Comparison of ENCODE assay signal across 1 cellular context in the genomic region with DNA sequence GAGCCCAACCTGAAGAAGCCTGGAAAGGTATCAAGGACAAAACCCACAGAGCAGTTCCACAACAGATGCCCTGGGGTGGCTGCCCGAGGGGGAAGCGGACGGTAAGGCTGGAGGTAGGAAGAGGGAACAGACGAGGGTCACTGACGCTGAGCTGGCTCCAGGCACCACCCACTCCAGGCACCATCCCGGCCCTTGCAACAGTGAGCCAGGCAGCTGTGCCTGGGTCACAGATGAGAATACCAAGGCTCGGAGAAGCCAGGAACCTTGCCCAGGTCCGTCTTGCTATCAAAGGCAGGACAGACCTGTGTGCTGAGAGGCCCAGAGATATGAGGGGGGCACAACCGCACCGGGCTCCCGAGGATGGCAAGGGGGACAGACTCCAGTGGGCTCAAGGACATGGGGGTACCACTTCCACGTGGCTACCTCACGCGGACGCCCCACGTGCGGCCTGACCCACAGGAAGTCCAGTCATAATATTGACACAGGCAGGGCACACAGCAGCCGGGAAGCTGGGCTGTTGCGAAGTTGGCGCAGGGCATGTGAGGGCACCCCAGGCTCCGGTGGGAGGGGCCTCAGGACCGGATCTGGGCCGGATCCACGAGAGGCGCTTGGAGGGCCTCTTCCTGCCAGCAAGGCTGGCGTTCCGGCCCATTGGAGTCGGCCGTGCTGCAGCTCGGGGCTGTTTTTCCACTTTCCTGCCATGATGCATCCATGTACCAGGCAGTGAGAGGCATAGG.
TF ChIP-seq lines count a peak whose summit lies in the region.

No MANE protein-coding gene starts in this region.

TF ChIP-seq in WTC11, 78 proteins besides CTCF, POLR2A, EP300 and RAD21 (continued from another document):
- TF ChIP-seq, protein P1, sequence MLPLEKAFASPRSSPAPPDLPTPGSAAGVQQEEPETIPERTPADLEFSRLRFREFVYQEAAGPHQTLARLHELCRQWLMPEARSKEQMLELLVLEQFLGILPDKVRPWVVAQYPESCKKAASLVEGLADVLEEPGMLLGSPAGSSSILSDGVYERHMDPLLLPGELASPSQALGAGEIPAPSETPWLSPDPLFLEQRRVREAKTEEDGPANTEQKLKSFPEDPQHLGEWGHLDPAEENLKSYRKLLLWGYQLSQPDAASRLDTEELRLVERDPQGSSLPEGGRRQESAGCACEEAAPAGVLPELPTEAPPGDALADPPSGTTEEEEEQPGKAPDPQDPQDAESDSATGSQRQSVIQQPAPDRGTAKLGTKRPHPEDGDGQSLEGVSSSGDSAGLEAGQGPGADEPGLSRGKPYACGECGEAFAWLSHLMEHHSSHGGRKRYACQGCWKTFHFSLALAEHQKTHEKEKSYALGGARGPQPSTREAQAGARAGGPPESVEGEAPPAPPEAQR (CRISPR knock-in tag; IDR thresholded peaks at IDR 0.05), result no peak
- no peak for TF ChIP-seq STAT6 (CRISPR knock-in tag; conservative IDR thresholded peaks at IDR 0.05; ENCODE audit: low read depth)
- no peak for TF ChIP-seq ELF4 (CRISPR knock-in tag; IDR thresholded peaks at IDR 0.05; ENCODE audit: low read depth)
- TF ChIP-seq TEAD1 (CRISPR knock-in tag; IDR thresholded peaks at IDR 0.05), result no peak
- TF ChIP-seq, protein P2, sequence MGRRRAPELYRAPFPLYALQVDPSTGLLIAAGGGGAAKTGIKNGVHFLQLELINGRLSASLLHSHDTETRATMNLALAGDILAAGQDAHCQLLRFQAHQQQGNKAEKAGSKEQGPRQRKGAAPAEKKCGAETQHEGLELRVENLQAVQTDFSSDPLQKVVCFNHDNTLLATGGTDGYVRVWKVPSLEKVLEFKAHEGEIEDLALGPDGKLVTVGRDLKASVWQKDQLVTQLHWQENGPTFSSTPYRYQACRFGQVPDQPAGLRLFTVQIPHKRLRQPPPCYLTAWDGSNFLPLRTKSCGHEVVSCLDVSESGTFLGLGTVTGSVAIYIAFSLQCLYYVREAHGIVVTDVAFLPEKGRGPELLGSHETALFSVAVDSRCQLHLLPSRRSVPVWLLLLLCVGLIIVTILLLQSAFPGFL (CRISPR knock-in tag; IDR thresholded peaks at IDR 0.05; ENCODE audit: borderline replicate concordance), result no peak
- no peak for TF ChIP-seq AFF4 (CRISPR knock-in tag; IDR thresholded peaks at IDR 0.05; ENCODE audit: borderline replicate concordance)
- no peak for TF ChIP-seq SMAD3 (CRISPR knock-in tag; IDR thresholded peaks at IDR 0.05; ENCODE audit: borderline replicate concordance)
